Comparison of ENCODE assay signal across 8 cellular contexts in the genomic region with DNA sequence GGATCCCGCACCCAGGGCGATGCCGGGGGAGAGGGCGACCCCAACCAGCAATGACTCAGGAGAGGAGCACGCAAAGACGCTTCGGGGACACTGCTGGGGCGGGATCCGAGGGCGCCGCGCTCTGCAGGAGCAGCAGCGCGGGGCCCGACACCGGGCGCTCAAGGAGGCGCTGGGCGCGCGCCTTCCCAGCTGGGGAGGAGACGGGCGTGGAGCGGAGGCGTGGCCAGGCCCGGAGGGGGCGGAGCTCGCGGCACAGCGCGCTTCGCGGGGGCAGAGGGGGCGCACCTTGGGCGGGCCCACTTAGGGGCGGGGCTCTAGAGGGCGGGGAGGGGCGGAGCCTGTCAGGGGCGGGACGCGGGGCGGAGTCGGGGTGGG. TPM values are rescaled to one million over a fixed set of nuclear protein-coding genes. Genes with fewer than 3 reads are reported as not detected.
DNase-seq lines count a peak whose midpoint lies in the region; ATAC-seq and TF ChIP-seq lines count a peak whose summit lies in the region.

No MANE protein-coding gene starts in this region.

- TF ChIP-seq CTCF in left lung (IDR thresholded peaks at IDR 0.05): no peak

- peaks cover 0 to 18% of the 10 kb centered on the region in 2 donors for H3K9me3 ChIP-seq in left lung

- ATAC-seq in GM19023 (IDR thresholded peaks at IDR 0.05; ENCODE audit: unreplicated experiment) (peak; percentile 74), HG03196 (IDR thresholded peaks at IDR 0.05; ENCODE audit: unreplicated experiment) (peak; percentile 61), left lung (peak; percentile 96)

- H3K4me1 ChIP-seq in left lung: peaks cover 0 to 35% of the 10 kb centered on the region in 2 donors

- peak; percentile 98 for DNase-seq in AG08395 (ENCODE audit: low spot score)
- DNase-seq in NCI-H460 (ENCODE audit: extremely low read depth, low read depth): peak; percentile 81
- peak; percentile 76 to 84 for DNase-seq in activated CD4-positive, alpha-beta T cell treated with anti-CD3 and anti-CD28 coated beads, Interleukin-2, amount 50 U/mL, for 24 hours (ENCODE audit: low read depth in 1 of 2, low spot score in 1 of 2)
- DNase-seq in dedifferentiated amniotic fluid mesenchymal stem cell (ENCODE audit: extremely low spot score): peak; percentile 78
- DNase-seq in left lung: peak; percentile 95 to 99
- DNase-seq in stimulated activated CD4-positive, alpha-beta T cell treated with anti-CD3 and anti-CD28 coated beads, Interleukin-1b, Interleukin-23, amount 100 ng/mL, for 4 hours (ENCODE audit: low read depth in 2 of 2): peak; percentile 93 to 94

- intact Hi-C loops in left lung (cut with DNase I): no loop called here

- peaks cover 0 to 14% of the 10 kb centered on the region in 2 donors for H3K36me3 ChIP-seq in left lung

- H3K27me3 ChIP-seq in left lung: no peaks in the 10 kb centered on the region

- H3K4me3 ChIP-seq in left lung: peak overlapping the region; percentile 62 to 69

- peak overlapping the region; percentile 82 to 92 for H3K27ac ChIP-seq in left lung

RNA-seq across cellular contexts. Expression of a gene that starts 0.4 kb away (rescaled TPM):
- total RNA-seq in NCI-H460 (2014; rRNA removed; shearing (Covaris generic)): 50.5 and 52.1 TPM in 2 replicates
- polyA plus RNA-seq in NCI-H460 (2014; cell fraction: nucleus; rRNA removed): 37.5 and 44.9 TPM in 2 replicates
- 10 to 100 TPM; 92.4 to 99.3 TPM for total RNA-seq in left lung

RNA-seq across cellular contexts. Expression of a gene that starts 15.9 kb away (rescaled TPM):
- total RNA-seq in NCI-H460 (2014; rRNA removed; shearing (Covaris generic)): 66.5 and 76.3 TPM in 2 replicates
- 147 and 185 TPM in 2 replicates for polyA plus RNA-seq in NCI-H460 (2014; cell fraction: nucleus; rRNA removed)
- total RNA-seq in left lung: 10 to 100 TPM; 75.0 to 90.9 TPM

RNA-seq across cellular contexts. Expression of a gene that starts 56.0 kb away (rescaled TPM):
- total RNA-seq in NCI-H460 (2014; rRNA removed; shearing (Covaris generic)): 139 and 145 TPM in 2 replicates
- polyA plus RNA-seq in NCI-H460 (2014; cell fraction: nucleus; rRNA removed): 73.1 and 105 TPM in 2 replicates
- total RNA-seq in left lung: 100 to 1,000 TPM; 247 to 263 TPM

Comparison
In these comparisons a context has a peak if more than half of its experiments do, and no peak if none do; other contexts are left out.
1. Peak in every context shown above with its lines: DNase-seq, ATAC-seq, H3K4me3 ChIP-seq and H3K27ac ChIP-seq.